23 cellular contexts compared by ENCODE assay signal in genomic region chr13:24520733-24521132, GRCh38. TPM values are rescaled to one million over a fixed set of nuclear protein-coding genes. Genes with fewer than 3 reads are reported as not detected.
DNase-seq lines count a peak whose midpoint lies in the region; ATAC-seq, FAIRE-seq and TF ChIP-seq lines count a peak whose summit lies in the region.
"Had no signal": no experiment of that assay in that cellular context is flagged by ENCODE, and none has a peak within 500 bp of the region (broad histone marks: within the 10 kb centered on the region; RNA-seq: fewer than 3 reads in every experiment).

No MANE protein-coding gene starts in this region.

- H3K9me3 ChIP-seq in OCI-LY3 (ENCODE audit: insufficient read depth, low read length), result no peaks in the 10 kb centered on the region
- H3K9me3 ChIP-seq in vagina, result no peaks in the 10 kb centered on the region
- H3K9me3 ChIP-seq: A549, BE2C, BLaER1 had no signal

- H3K27ac ChIP-seq in OCI-LY3 (ENCODE audit: low read length), result no peak overlapping the region
- H3K27ac ChIP-seq in vagina, result no peak overlapping the region
- H3K27ac ChIP-seq: 22Rv1, A549, BLaER1 had no signal

- TF ChIP-seq POLR2A in GM12891 (IDR thresholded peaks at IDR 0.05; ENCODE audit: low read depth, low read length) (no peak), vagina (IDR thresholded peaks at IDR 0.05) (no peak)

- no peak for DNase-seq in GM12891 (ENCODE audit: insufficient read length, low spot score)
- DNase-seq in GM19239 (ENCODE audit: insufficient read length, low spot score), result no peak
- no peak for DNase-seq in left colon
- DNase-seq in vagina (ENCODE audit: extremely low spot score in 2 of 2), result no peak
- DNase-seq in anterior cingulate cortex (lab: John Stamatoyannopoulos, UW), result no peak
- DNase-seq: ACHN; BE2C; C1 segment of cervical spinal cord; CD4-positive, alpha-beta memory T cell; CD4-positive, CD25-positive, alpha-beta regulatory T cell; CD8-positive, alpha-beta memory T cell; COR-L47; DMS 273 treated with DMSO at 0.1 percent for 48 hours; DMS79 treated with DMSO at 0.1 percent for 48 hours; GF-D8 had no signal

- intact Hi-C loops in left colon (cut with DNase I, micrococcal nuclease), result no loop called here
- intact Hi-C loops in vagina (cut with DNase I), result no loop called here

- no peaks in the 10 kb centered on the region for H3K36me3 ChIP-seq in OCI-LY3 (replicated peaks; ENCODE audit: low read depth, low read length)
- H3K36me3 ChIP-seq in vagina, result no peaks in the 10 kb centered on the region
- H3K36me3 ChIP-seq: BE2C, BLaER1 had no signal

- peak overlapping the region; percentile 19; the same call in 1 of the 2 replicates for H2AFZ ChIP-seq in OCI-LY3 (ENCODE audit: low read depth, low read length)

- no peak overlapping the region for H3K9ac ChIP-seq in OCI-LY3 (ENCODE audit: low read length)
- H3K9ac ChIP-seq: BLaER1 had no signal

- no peak overlapping the region for H3K4me3 ChIP-seq in OCI-LY3 (ENCODE audit: low read length)
- H3K4me3 ChIP-seq in vagina, result no peak overlapping the region
- H3K4me3 ChIP-seq: A549, BLaER1 had no signal

- peaks cover 10% of the 10 kb centered on the region for H3K4me1 ChIP-seq in OCI-LY3 (ENCODE audit: low read length)
- no peaks in the 10 kb centered on the region for H3K4me1 ChIP-seq in vagina
- H3K4me1 ChIP-seq: A549, BE2C, BLaER1 had no signal

- ATAC-seq in GM21619 (IDR thresholded peaks at IDR 0.05; ENCODE audit: unreplicated experiment) (peak; percentile 58), left colon (no peak), HG02870 (IDR thresholded peaks at IDR 0.05; ENCODE audit: unreplicated experiment) (no peak)
- ATAC-seq: A549 had no signal

- H3K27me3 ChIP-seq in OCI-LY3 (ENCODE audit: low read depth, low read length) (no peaks in the 10 kb centered on the region), vagina (no peaks in the 10 kb centered on the region)
- H3K27me3 ChIP-seq: BE2C, BLaER1 had no signal

- no peaks in the 10 kb centered on the region for H4K20me1 ChIP-seq in OCI-LY3 (ENCODE audit: insufficient read depth, low read length)
- H4K20me1 ChIP-seq: BLaER1 had no signal

- no peaks in the 10 kb centered on the region for H3K79me2 ChIP-seq in OCI-LY3 (ENCODE audit: low read length)

- H3K4me2 ChIP-seq in OCI-LY3 (ENCODE audit: low read length), result peak overlapping the region; percentile 4; the same call in 1 of the 2 replicates
- H3K4me2 ChIP-seq: A549, BLaER1 had no signal

- no peak for TF ChIP-seq CTCF in OCI-LY3 (IDR thresholded peaks at IDR 0.05; ENCODE audit: low read depth, low read length)
- no peak for TF ChIP-seq CTCF in vagina (IDR thresholded peaks at IDR 0.05)

- peak; percentile 50 for FAIRE-seq in GM12891 (lab: Jason Lieb, UNC)
- peak; percentile 58 for FAIRE-seq in GM19239 (lab: Jason Lieb, UNC)
- FAIRE-seq: A549, G401.6, GM12892 had no signal

TF ChIP-seq in GM12891, 5 proteins besides CTCF, POLR2A, EP300 and RAD21:
- no peak for TF ChIP-seq TAF1 (IDR thresholded peaks at IDR 0.05; ENCODE audit: low read depth, low read length)
- TF ChIP-seq SPI1 (IDR thresholded peaks at IDR 0.05; ENCODE audit: low read depth, low read length), result no peak

RNA-seq across cellular contexts. Expression of gene PARP4, which starts 8.2 kb away (rescaled TPM):
- 27.5 TPM for polyA plus RNA-seq in GM12891 (2012; ENCODE audit: low read depth, missing spikeins)
- total RNA-seq in left colon, result 100 to 1,000 TPM; 129 to 137 TPM
- total RNA-seq in vagina, result 47.4 TPM
